ENCODE assay signal across 15 cellular contexts in genomic region chr17:65711671-65712276, GRCh38.
DNase-seq lines count a peak whose midpoint lies in the region; ATAC-seq and FAIRE-seq lines count a peak whose summit lies in the region.
"Had no signal": no experiment of that assay in that cellular context is flagged by ENCODE, and none has a peak within 500 bp of the region (broad histone marks: within the 10 kb centered on the region; RNA-seq: fewer than 3 reads in every experiment).

No MANE protein-coding gene starts in this region.

- no peak overlapping the region for H3K27ac Mint-ChIP-seq in activated naive CD4-positive, alpha-beta T cell treated with anti-CD3 and anti-CD28 coated beads, Interleukin-2, amount 50 U/mL, for 24 hours
- H3K27ac Mint-ChIP-seq in activated T-helper 1 cell treated with anti-CD3 and anti-CD28 coated beads, Interleukin-12 subunit alpha, Interleukin-12 subunit beta, Interleukin-2, Interleukin-4 antibody, amounts not matched to agents 30 ng/mL and 10 ng/mL and 1 ng/mL, durations not matched to agents 14 hours and 24 hours and 36 hours, result no peak overlapping the region
- H3K27ac Mint-ChIP-seq: endodermal cell had no signal

- H3K9me3 Mint-ChIP-seq in activated naive CD4-positive, alpha-beta T cell treated with anti-CD3 and anti-CD28 coated beads, Interleukin-2, amount 50 U/mL, for 24 hours, result no peaks in the 10 kb centered on the region
- H3K9me3 Mint-ChIP-seq in activated T-helper 1 cell treated with anti-CD3 and anti-CD28 coated beads, Interleukin-12 subunit alpha, Interleukin-12 subunit beta, Interleukin-2, Interleukin-4 antibody, amounts not matched to agents 30 ng/mL and 10 ng/mL and 1 ng/mL, durations not matched to agents 14 hours and 24 hours and 36 hours, result no peaks in the 10 kb centered on the region
- H3K9me3 Mint-ChIP-seq: endodermal cell had no signal

- intact Hi-C loops in activated T-helper 1 cell treated with anti-CD3 and anti-CD28 coated beads, Interleukin-12 subunit alpha, Interleukin-12 subunit beta, Interleukin-2, Interleukin-4 antibody, amounts not matched to agents 30 ng/mL and 10 ng/mL and 1 ng/mL, durations not matched to agents 14 hours and 24 hours and 36 hours (cut with micrococcal nuclease), result no loop called here
- intact Hi-C loops in left colon (cut with DNase I, micrococcal nuclease) (no loop called here), right cardiac atrium (cut with DNase I) (no loop called here), left cardiac atrium (cut with DNase I) (no loop called here)

- peak overlapping the region; percentile 60 for H3K4me3 Mint-ChIP-seq in activated naive CD4-positive, alpha-beta T cell treated with anti-CD3 and anti-CD28 coated beads, Interleukin-2, amount 50 U/mL, for 24 hours
- H3K4me3 Mint-ChIP-seq in activated T-helper 1 cell treated with anti-CD3 and anti-CD28 coated beads, Interleukin-12 subunit alpha, Interleukin-12 subunit beta, Interleukin-2, Interleukin-4 antibody, amounts not matched to agents 30 ng/mL and 10 ng/mL and 1 ng/mL, durations not matched to agents 14 hours and 24 hours and 36 hours, result peak overlapping the region; percentile 8
- H3K4me3 Mint-ChIP-seq: endodermal cell had no signal

- no peaks in the 10 kb centered on the region for H3K36me3 Mint-ChIP-seq in activated naive CD4-positive, alpha-beta T cell treated with anti-CD3 and anti-CD28 coated beads, Interleukin-2, amount 50 U/mL, for 24 hours
- H3K36me3 Mint-ChIP-seq in activated T-helper 1 cell treated with anti-CD3 and anti-CD28 coated beads, Interleukin-12 subunit alpha, Interleukin-12 subunit beta, Interleukin-2, Interleukin-4 antibody, amounts not matched to agents 30 ng/mL and 10 ng/mL and 1 ng/mL, durations not matched to agents 14 hours and 24 hours and 36 hours (ENCODE audit: low read depth), result no peaks in the 10 kb centered on the region

- peaks cover 9% of the 10 kb centered on the region for H3K4me1 Mint-ChIP-seq in activated naive CD4-positive, alpha-beta T cell treated with anti-CD3 and anti-CD28 coated beads, Interleukin-2, amount 50 U/mL, for 24 hours
- H3K4me1 Mint-ChIP-seq in activated T-helper 1 cell treated with anti-CD3 and anti-CD28 coated beads, Interleukin-12 subunit alpha, Interleukin-12 subunit beta, Interleukin-2, Interleukin-4 antibody, amounts not matched to agents 30 ng/mL and 10 ng/mL and 1 ng/mL, durations not matched to agents 14 hours and 24 hours and 36 hours (ENCODE audit: low read depth), result no peaks in the 10 kb centered on the region

- no peak overlapping the region for H3K27ac ChIP-seq in right cardiac atrium (ENCODE audit: low read length)
- H3K27ac ChIP-seq: right lobe of liver had no signal

- WGBS in right cardiac atrium, result 93% methylated on average over 8 of the region's 8 CpGs

- H3K4me1 ChIP-seq in right cardiac atrium (ENCODE audit: control insufficient read depth, insufficient read depth, low read length), result no peaks in the 10 kb centered on the region
- H3K4me1 ChIP-seq: right lobe of liver had no signal

- no peaks in the 10 kb centered on the region for H3K27me3 Mint-ChIP-seq in activated naive CD4-positive, alpha-beta T cell treated with anti-CD3 and anti-CD28 coated beads, Interleukin-2, amount 50 U/mL, for 24 hours
- H3K27me3 Mint-ChIP-seq in activated T-helper 1 cell treated with anti-CD3 and anti-CD28 coated beads, Interleukin-12 subunit alpha, Interleukin-12 subunit beta, Interleukin-2, Interleukin-4 antibody, amounts not matched to agents 30 ng/mL and 10 ng/mL and 1 ng/mL, durations not matched to agents 14 hours and 24 hours and 36 hours (ENCODE audit: insufficient read depth), result peaks cover 4% of the 10 kb centered on the region

- FAIRE-seq in urothelium cell line (lab: Jason Lieb, UNC), result peak; percentile 72

- ATAC-seq in left colon (peak; percentile 80), right cardiac atrium (no peak), left cardiac atrium (no peak)

- H3K27me3 ChIP-seq in right cardiac atrium (ENCODE audit: control insufficient read depth, insufficient read depth), result no peaks in the 10 kb centered on the region
- H3K27me3 ChIP-seq: right lobe of liver had no signal

- no peaks in the 10 kb centered on the region for H3K9me3 ChIP-seq in right cardiac atrium (ENCODE audit: control insufficient read depth, low read length)
- H3K9me3 ChIP-seq: right lobe of liver had no signal

- no peak for DNase-seq in activated naive CD4-positive, alpha-beta T cell treated with anti-CD3 and anti-CD28 coated beads, Interleukin-2, amount 50 U/mL, for 16 hours
- no peak for DNase-seq in activated T-helper 1 cell treated with anti-CD3 and anti-CD28 coated beads, Interleukin-12 subunit alpha, Interleukin-12 subunit beta, Interleukin-2, Interleukin-4 antibody, amounts not matched to agents 30 ng/mL and 10 ng/mL and 1 ng/mL, durations not matched to agents 14 hours and 24 hours and 36 hours (ENCODE audit: low spot score)
- DNase-seq in left colon (no peak), urothelium cell line (ENCODE audit: low spot score) (no peak), right cardiac atrium (no peak), NCI-H345 (lab: John Stamatoyannopoulos, UW) (no peak), left cardiac atrium (no peak)
- DNase-seq: amniotic stem cell, EL, endodermal cell, NCI-H2029, NCI-H526, right lobe of liver, T1000 had no signal

- H3K4me3 ChIP-seq in right cardiac atrium (ENCODE audit: low read length), result no peak overlapping the region
- H3K4me3 ChIP-seq: right lobe of liver had no signal
